13 cellular contexts compared by ENCODE assay signal in genomic region chr11:93842461-93842860, GRCh38. TPM values are rescaled to one million over a fixed set of nuclear protein-coding genes. Genes with fewer than 3 reads are reported as not detected.
DNase-seq lines count a peak whose midpoint lies in the region; ATAC-seq and TF ChIP-seq lines count a peak whose summit lies in the region.
"Had no signal": no experiment of that assay in that cellular context is flagged by ENCODE, and none has a peak within 500 bp of the region (broad histone marks: within the 10 kb centered on the region; RNA-seq: fewer than 3 reads in every experiment).

No MANE protein-coding gene starts in this region.

- WGBS in mesendoderm (ENCODE audit: extremely low coverage, insufficient coverage, low lambda C conversion rate) = no CpG with 5 or more reads among the region's 6 CpGs

- POLR2A ChIA-PET in PC-3 (lab: Charles Lee; ENCODE audit: unreplicated experiment) = interaction anchor here (0.5 to 1.1 kb wide), 2 partner anchors 8 to 774 kb away, joined by 7 to 9 read pairs; partner anchors contain the start of gene VSTM5

- no peak overlapping the region for H2BK5ac ChIP-seq in mesendoderm (ENCODE audit: low read length)

- H3K4me1 ChIP-seq in PC-3 (ENCODE audit: insufficient read depth, low read length) (peaks cover 47% of the 10 kb centered on the region), colonic mucosa (no peaks in the 10 kb centered on the region), HAP-1 (no peaks in the 10 kb centered on the region), mesendoderm (ENCODE audit: control insufficient read depth, low read depth, low read length) (peaks cover 2% of the 10 kb centered on the region)

- no peak overlapping the region for H2BK15ac ChIP-seq in mesendoderm (replicated peaks; ENCODE audit: low read depth)

- H3K27me3 ChIP-seq in PC-3 (ENCODE audit: low read length) = no peaks in the 10 kb centered on the region
- H3K27me3 ChIP-seq in colonic mucosa = no peaks in the 10 kb centered on the region
- H3K27me3 ChIP-seq in HAP-1 (ENCODE audit: low read depth) = no peaks in the 10 kb centered on the region
- no peaks in the 10 kb centered on the region for H3K27me3 ChIP-seq in mesendoderm (ENCODE audit: insufficient read depth, low read length, poor library complexity)

- H3F3A ChIP-seq in PC-3 (ENCODE audit: low read length, unreplicated experiment) = no peaks in the 10 kb centered on the region

- H2BK120ac ChIP-seq in mesendoderm (ENCODE audit: low read depth, low read length) = no peak overlapping the region

- H3K56ac ChIP-seq in mesendoderm (ENCODE audit: low read length) = no peak overlapping the region

- no peak overlapping the region for H2AK5ac ChIP-seq in mesendoderm (ENCODE audit: low read length)

- no peaks in the 10 kb centered on the region for H3K79me2 ChIP-seq in PC-3 (ENCODE audit: low read length)
- no peaks in the 10 kb centered on the region for H3K79me2 ChIP-seq in mesendoderm (ENCODE audit: control insufficient read depth, insufficient read depth, low read length)

- DNase-seq in AG20443 (ENCODE audit: low spot score) (peak; percentile 75), PC-3 (peak; percentile 99), colonic mucosa (peak; percentile 88), mucosa of gallbladder (ENCODE audit: low spot score) (peak; percentile 86), G401 (ENCODE audit: low spot score) (no peak), HAP-1 (ENCODE audit: low spot score in 2 of 2) (no peak), mesendoderm (no peak)
- DNase-seq: activated CD4-positive, alpha-beta memory T cell treated with anti-CD3 and anti-CD28 coated beads for 36 hours; effector memory CD8-positive, alpha-beta T cell; NCI-H524 treated with DMSO at 0.1 percent for 48 hours; stimulated activated naive CD8-positive, alpha-beta T cell treated with anti-CD3 and anti-CD28 coated beads, Interleukin-15, amount 100 ng/mL, for 72 hours had no signal

- H3K9ac ChIP-seq in PC-3 (ENCODE audit: low read length) (no peak overlapping the region), colonic mucosa (ENCODE audit: low read depth in 2 of 2, low read length in 2 of 2) (no peak overlapping the region), mesendoderm (ENCODE audit: low read length) (no peak overlapping the region)

- H3K4me3 ChIP-seq in PC-3 (ENCODE audit: low read length) = no peak overlapping the region
- no peak overlapping the region for H3K4me3 ChIP-seq in colonic mucosa
- no peak overlapping the region for H3K4me3 ChIP-seq in HAP-1
- H3K4me3 ChIP-seq in mesendoderm (ENCODE audit: low read length) = no peak overlapping the region

- no peak overlapping the region for H2AFZ ChIP-seq in PC-3 (ENCODE audit: low read length)

- intact Hi-C loops in PC-3 (cut with micrococcal nuclease) = loop anchor here (1.0 to 5.0 kb wide), 2 partner anchors 45 to 66 kb away; no protein-coding TSS in a partner anchor
- intact Hi-C loops in colonic mucosa (cut with DNase I) = no loop called here

- peak overlapping the region; percentile 63 for H3K27ac ChIP-seq in PC-3 (ENCODE audit: low read length)
- peak overlapping the region; percentile 40 for H3K27ac ChIP-seq in colonic mucosa
- no peak overlapping the region for H3K27ac ChIP-seq in mesendoderm (ENCODE audit: low read depth, low read length)

- H3K79me1 ChIP-seq in mesendoderm (ENCODE audit: low read length) = no peaks in the 10 kb centered on the region

- H4K5ac ChIP-seq in mesendoderm (ENCODE audit: low read length) = no peak overlapping the region

- H3K9me3 ChIP-seq in PC-3 (ENCODE audit: low read length) (no peaks in the 10 kb centered on the region), colonic mucosa (no peaks in the 10 kb centered on the region), HAP-1 (no peaks in the 10 kb centered on the region)

- H3K4ac ChIP-seq in mesendoderm (ENCODE audit: low read depth, low read length) = no peak overlapping the region

- no peaks in the 10 kb centered on the region for H4K20me1 ChIP-seq in PC-3 (ENCODE audit: low read length)

- in situ Hi-C loops in G401 (cut with HindIII; ENCODE audit: low sequenced_read_pairs) (no loop called here), HAP-1 (cut with MboI; ENCODE audit: low sequenced_read_pairs) (no loop called here)

- H3K9me2 ChIP-seq in PC-3 (replicated peaks; ENCODE audit: low read length) = no peaks in the 10 kb centered on the region

- H3K4me2 ChIP-seq in PC-3 (ENCODE audit: low read length) (peak overlapping the region; percentile 41), mesendoderm (ENCODE audit: low read length) (no peak overlapping the region)

- ATAC-seq in PC-3 (peak; percentile 84), GM19328 (IDR thresholded peaks at IDR 0.05; ENCODE audit: unreplicated experiment) (no peak)
- ATAC-seq: effector memory CD8-positive, alpha-beta T cell; stimulated activated naive CD8-positive, alpha-beta T cell treated with anti-CD3 and anti-CD28 coated beads, Interleukin-15, amount 100 ng/mL, for 72 hours had no signal

- no peak for TF ChIP-seq CTCF in PC-3 (conservative IDR thresholded peaks at IDR 0.05; ENCODE audit: low read depth, low read length)
- TF ChIP-seq CTCF in colonic mucosa (IDR thresholded peaks at IDR 0.05) = no peak

- CTCF ChIA-PET in PC-3 (lab: Charles Lee) = interaction anchor here (0.6 to 0.7 kb wide), 2 partner anchors 24 to 58 kb away, joined by 3 to 6 read pairs; partner anchors contain the start of gene MED17

- BruUV-seq in PC-3 (replicated peaks; lab: Mats Ljungman, UMichigan) = no TSS peak

- no peak overlapping the region for H3K23ac ChIP-seq in mesendoderm (ENCODE audit: low read length)

- H3K36me3 ChIP-seq in PC-3 (ENCODE audit: low read depth, low read length) (no peaks in the 10 kb centered on the region), colonic mucosa (no peaks in the 10 kb centered on the region), HAP-1 (replicated peaks) (no peaks in the 10 kb centered on the region), mesendoderm (ENCODE audit: control insufficient read depth, insufficient read depth, low read length) (no peaks in the 10 kb centered on the region)

- no peak overlapping the region for H4K8ac ChIP-seq in mesendoderm (ENCODE audit: low read depth, low read length)

- H3K18ac ChIP-seq in mesendoderm (ENCODE audit: low read length) = no peak overlapping the region

RNA-seq across cellular contexts. Expression of gene VSTM5, which starts 8.0 kb away (rescaled TPM):
- total RNA-seq in PC-3 (2014; rRNA removed) = 12.6 and 15.6 TPM in 2 replicates
- 1 to 10 TPM; 1.4 to 2.4 TPM for total RNA-seq in colonic mucosa
- total RNA-seq in mucosa of gallbladder = 1.8 TPM
- not detected in 2 replicates for total RNA-seq in G401 (2014; rRNA removed; shearing (Covaris generic))
- polyA plus RNA-seq in mesendoderm (2013, experiment 1 of 2) = 0.13 TPM
- polyA plus RNA-seq in mesendoderm (2013, experiment 2 of 2) = 0.13 TPM
- total RNA-seq: activated CD4-positive, alpha-beta memory T cell treated with anti-CD3 and anti-CD28 coated beads for 36 hours had no signal
- polyA plus RNA-seq: neural cell had no signal

RNA-seq across cellular contexts. Expression of gene MED17, which starts 58.4 kb away (rescaled TPM):
- total RNA-seq in PC-3 (2014; rRNA removed) = 50.6 and 58.5 TPM in 2 replicates
- 10 to 100 TPM; 23.9 to 30.9 TPM for total RNA-seq in colonic mucosa
- 36.5 TPM for total RNA-seq in mucosa of gallbladder
- 34.2 and 38.6 TPM in 2 replicates for total RNA-seq in G401 (2014; rRNA removed; shearing (Covaris generic))
- 22.5 TPM for polyA plus RNA-seq in mesendoderm (2013, experiment 1 of 2)
- 21.6 TPM for polyA plus RNA-seq in mesendoderm (2013, experiment 2 of 2)

Comparison
In these comparisons a context has a peak if more than half of its experiments do, and no peak if none do; other contexts are left out.
1. DNase-seq: peak in AG20443 (single experiment), PC-3 (single experiment), colonic mucosa (single experiment) and mucosa of gallbladder (single experiment); none in G401 (single experiment), HAP-1 (0 of 2) and mesendoderm (single experiment).